In the genomic region with DNA sequence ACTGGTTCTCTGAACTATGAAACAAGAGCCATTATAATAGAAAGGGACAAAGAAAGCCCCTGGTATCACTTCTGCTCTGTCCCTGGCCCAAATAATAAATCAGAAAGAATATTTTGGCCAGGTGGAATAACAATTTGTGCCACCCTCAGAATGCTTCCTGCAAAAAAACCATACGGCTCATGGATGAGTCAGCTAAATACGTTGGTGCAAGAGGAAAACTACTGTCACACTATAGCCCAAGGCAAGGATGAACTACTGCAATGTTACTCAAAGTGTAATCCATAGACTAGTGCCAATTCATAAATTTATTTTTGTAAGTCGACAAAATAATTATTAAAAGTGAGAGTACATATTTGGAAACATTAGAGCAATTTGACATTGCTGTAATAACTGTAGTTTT, we compare ENCODE assay signal across 18 cellular contexts.
DNase-seq lines count a peak whose midpoint lies in the region; ATAC-seq and TF ChIP-seq lines count a peak whose summit lies in the region.
"Had no signal": no experiment of that assay in that cellular context is flagged by ENCODE, and none has a peak within 500 bp of the region (broad histone marks: within the 10 kb centered on the region; RNA-seq: fewer than 3 reads in every experiment).

No MANE protein-coding gene starts in this region.

- H3K27ac Mint-ChIP-seq in MCF 10A (ENCODE audit: low read depth, unreplicated experiment) (peak overlapping the region; percentile 64), T-helper 17 cell (no peak overlapping the region)

- H3K27me3 ChIP-seq in breast epithelium = no peaks in the 10 kb centered on the region

- intact Hi-C loops in MCF 10A (cut with micrococcal nuclease) = loop anchor here (2.0 to 5.0 kb wide), 2 partner anchors 41 to 224 kb away; no protein-coding TSS in a partner anchor
- intact Hi-C loops in breast epithelium (cut with DNase I; ENCODE audit: low total_unique reads) = no loop called here

- H3K4me3 Mint-ChIP-seq in MCF 10A (ENCODE audit: unreplicated experiment) (no peak overlapping the region), T-helper 17 cell (no peak overlapping the region)

- no peak for TF ChIP-seq POLR2A in breast epithelium (IDR thresholded peaks at IDR 0.05)

- H3K9me3 ChIP-seq in breast epithelium (no peaks in the 10 kb centered on the region), T-helper 17 cell (ENCODE audit: control insufficient read depth, low read length, poor library complexity, severe bottlenecking) (no peaks in the 10 kb centered on the region)
- H3K9me3 ChIP-seq: HAP-1 had no signal

- H3K9me3 Mint-ChIP-seq in MCF 10A (ENCODE audit: unreplicated experiment) = no peaks in the 10 kb centered on the region

- no peak overlapping the region for H3K27ac ChIP-seq in breast epithelium
- H3K27ac ChIP-seq: SK-N-MC had no signal

- TF ChIP-seq CTCF in MCF 10A (IDR thresholded peaks at IDR 0.05; ENCODE audit: unreplicated experiment) (no peak), breast epithelium (IDR thresholded peaks at IDR 0.05) (no peak), epithelial cell of esophagus (IDR thresholded peaks at IDR 0.05; ENCODE audit: insufficient read depth, low read depth, low read length, missing control alignments) (no peak)

- no peaks in the 10 kb centered on the region for H3K4me1 ChIP-seq in breast epithelium
- H3K4me1 ChIP-seq: HAP-1 had no signal

- H3K36me3 Mint-ChIP-seq in MCF 10A (ENCODE audit: insufficient read depth, unreplicated experiment) (no peaks in the 10 kb centered on the region), T-helper 17 cell (ENCODE audit: low read depth) (no peaks in the 10 kb centered on the region)

- BruUV-seq in MCF 10A (replicated peaks; lab: Mats Ljungman, UMichigan) = no TSS peak

- H3K27me3 Mint-ChIP-seq in MCF 10A (ENCODE audit: insufficient read depth, unreplicated experiment) (no peaks in the 10 kb centered on the region), T-helper 17 cell (no peaks in the 10 kb centered on the region)

- H3K4me3 ChIP-seq in breast epithelium (no peak overlapping the region), epithelial cell of esophagus (ENCODE audit: low read length) (no peak overlapping the region)
- H3K4me3 ChIP-seq: HAP-1, SK-N-MC had no signal

- POLR2A ChIA-PET in MCF 10A (lab: Yijun Ruan, JAX) = interaction anchor here (1.3 to 1.6 kb wide), 4 partner anchors 43 to 284 kb away, joined by 3 to 10 read pairs (median 6); partner anchors contain the start of gene ACTR6

- ATAC-seq in T-helper 17 cell (no peak), GM18868 (IDR thresholded peaks at IDR 0.05; ENCODE audit: unreplicated experiment) (no peak), GM21447 (IDR thresholded peaks at IDR 0.05; ENCODE audit: unreplicated experiment) (no peak)
- ATAC-seq: Panc1 had no signal

- peak; percentile 86 for DNase-seq in MCF 10A (ENCODE audit: unreplicated experiment)
- no peak for DNase-seq in breast epithelium (ENCODE audit: low spot score in 2 of 2)
- peak; percentile 61 for DNase-seq in M059J (ENCODE audit: low read depth)
- DNase-seq in epithelial cell of esophagus (ENCODE audit: low read depth) = peak; percentile 48
- no peak for DNase-seq in T-helper 17 cell
- DNase-seq in activated naive CD4-positive, alpha-beta T cell treated with anti-CD3 and anti-CD28 coated beads, Interleukin-2, amount 50 U/mL, for 16 hours = no peak
- DNase-seq: C1 segment of cervical spinal cord, KG1, NCI-H1092 treated with DMSO at 0.1 percent for 48 hours, NCI-H1694, NCI-H2227 treated with DMSO at 0.1 percent for 48 hours, NCI-H524, Right ventricle myocardium superior had no signal

- CTCF ChIA-PET in MCF 10A (lab: Yijun Ruan, JAX) = interaction anchor here (1.0 kb wide), 1 partner anchor 284 kb away, joined by 4 read pairs; the partner anchor contains the start of gene ACTR6

- H3K4me1 Mint-ChIP-seq in MCF 10A (ENCODE audit: insufficient read depth, unreplicated experiment) (peaks cover 56% of the 10 kb centered on the region), T-helper 17 cell (no peaks in the 10 kb centered on the region)

- H3K36me3 ChIP-seq in breast epithelium = no peaks in the 10 kb centered on the region
- H3K36me3 ChIP-seq: HAP-1 had no signal

Comparison
In these comparisons a context has a peak if more than half of its experiments do, and no peak if none do; other contexts are left out.
1. DNase-seq: peak in MCF 10A (single experiment), M059J (single experiment) and epithelial cell of esophagus (single experiment); none in breast epithelium (0 of 2), T-helper 17 cell (0 of 3) and activated naive CD4-positive, alpha-beta T cell treated with anti-CD3 and anti-CD28 coated beads, Interleukin-2, amount 50 U/mL, for 16 hours (single experiment).